ENCODE assay signal across 18 cellular contexts in genomic region chr16:88605186-88606145, GRCh38. TPM values are rescaled to one million over a fixed set of nuclear protein-coding genes. Genes with fewer than 3 reads are reported as not detected.
DNase-seq lines count a peak whose midpoint lies in the region; ATAC-seq, FAIRE-seq and TF ChIP-seq lines count a peak whose summit lies in the region.
"Had no signal": no experiment of that assay in that cellular context is flagged by ENCODE, and none has a peak within 500 bp of the region (broad histone marks: within the 10 kb centered on the region; RNA-seq: fewer than 3 reads in every experiment).

No MANE protein-coding gene starts in this region.

- FAIRE-seq in GM12891 (lab: Jason Lieb, UNC), result no peak
- FAIRE-seq: A204.1, D721Med, G401.6 had no signal

- H3K36me3 ChIP-seq in right atrium auricular region (peaks cover 52% of the 10 kb centered on the region), IMR-90 (ENCODE audit: control insufficient read depth, insufficient read depth, low read length) (peaks cover 52% of the 10 kb centered on the region), mesenchymal stem cell (ENCODE audit: control insufficient read depth in 1 of 2, insufficient read depth in 2 of 2, low read depth in 1 of 2, low read length in 2 of 2) (peaks cover 58 to 75% of the 10 kb centered on the region in 2 experiments)

- TF ChIP-seq CTCF in right atrium auricular region (IDR thresholded peaks at IDR 0.05), result no peak
- no peak for TF ChIP-seq CTCF in IMR-90 (conservative IDR thresholded peaks at IDR 0.05; ENCODE audit: low read depth, low read length)

- no TSS peak for BruUV-seq in IMR-90 (replicated peaks; lab: Mats Ljungman, UMichigan)

- H2BK15ac ChIP-seq in IMR-90 (ENCODE audit: low read depth, low read length) (no peak overlapping the region), mesenchymal stem cell (ENCODE audit: low read depth, poor library complexity, severe bottlenecking) (no peak overlapping the region)

- H3K79me1 ChIP-seq in IMR-90 (ENCODE audit: low read depth in 1 of 2, low read length in 2 of 2) (peaks cover 6 to 50% of the 10 kb centered on the region in 2 experiments; a peak in 3 of 4 replicates), mesenchymal stem cell (replicated peaks; ENCODE audit: low read length, poor library complexity, severe bottlenecking) (peaks cover 38% of the 10 kb centered on the region)

- DNase-seq in left ventricle myocardium superior, result no peak
- DNase-seq in right atrium auricular region (ENCODE audit: low spot score), result no peak
- no peak for DNase-seq in IMR-90
- no peak for DNase-seq in mesenchymal stem cell
- no peak for DNase-seq in GM12891 (ENCODE audit: insufficient read length, low spot score)
- DNase-seq: COR-L47, DMS153, DMS79 treated with DMSO at 0.1 percent for 48 hours, EL, H9 had no signal

- peaks cover 8% of the 10 kb centered on the region; the same call in 1 of the 2 replicates for H3K9me1 ChIP-seq in IMR-90 (ENCODE audit: insufficient read depth, low read length)

- CTCF ChIA-PET in IMR-90 (lab: Yijun Ruan, JAX), result no interaction called here

- POLR2A ChIA-PET in IMR-90 (lab: Charles Lee; ENCODE audit: unreplicated experiment), result no interaction called here

- H2AFZ ChIP-seq in IMR-90 (replicated peaks; ENCODE audit: low read length, poor library complexity), result no peak overlapping the region
- H2AFZ ChIP-seq in mesenchymal stem cell (ENCODE audit: low read depth, low read length), result no peak overlapping the region
- H2AFZ ChIP-seq: GM23338 had no signal

- H2BK12ac ChIP-seq in mesenchymal stem cell (ENCODE audit: low read length in 2 of 2), result no peak overlapping the region

- no peak for TF ChIP-seq RAD21 in IMR-90 (IDR thresholded peaks at IDR 0.05; ENCODE audit: low read length)

- H4K20me1 ChIP-seq in IMR-90 (ENCODE audit: insufficient read depth, low read length), result peaks cover 30% of the 10 kb centered on the region

- H3K18ac ChIP-seq in IMR-90 (ENCODE audit: low read depth, low read length), result no peak overlapping the region
- no peak overlapping the region for H3K18ac ChIP-seq in mesenchymal stem cell (ENCODE audit: low read depth in 1 of 2, low read length in 2 of 2)

- H2BK5ac ChIP-seq in IMR-90 (ENCODE audit: low read depth, low read length, poor library complexity, severe bottlenecking) (no peak overlapping the region), mesenchymal stem cell (ENCODE audit: low read depth, low read length, poor library complexity, severe bottlenecking) (no peak overlapping the region)

- H3K4me1 ChIP-seq in right atrium auricular region, result no peaks in the 10 kb centered on the region
- H3K4me1 ChIP-seq in IMR-90 (ENCODE audit: control insufficient read depth, insufficient read depth, low read length), result no peaks in the 10 kb centered on the region
- peaks cover 5% of the 10 kb centered on the region for H3K4me1 ChIP-seq in mesenchymal stem cell (ENCODE audit: control insufficient read depth, insufficient read depth, low read depth, low read length)

- H3K14ac ChIP-seq in IMR-90 (replicated peaks; ENCODE audit: low read depth, low read length) (no peak overlapping the region), mesenchymal stem cell (ENCODE audit: low read length in 2 of 2) (no peak overlapping the region)

- no peak overlapping the region for H2BK120ac ChIP-seq in IMR-90 (ENCODE audit: low read depth, low read length)
- no peak overlapping the region for H2BK120ac ChIP-seq in mesenchymal stem cell (ENCODE audit: low read depth, low read length)

- H3K9ac ChIP-seq in IMR-90 (ENCODE audit: low read depth, low read length) (no peak overlapping the region), mesenchymal stem cell (ENCODE audit: low read length) (no peak overlapping the region)

- ATAC-seq in left ventricle myocardium superior, result peak; percentile 71
- no peak for ATAC-seq in IMR-90 (ENCODE audit: low read depth)
- no peak for ATAC-seq in GM21737 (IDR thresholded peaks at IDR 0.05; ENCODE audit: unreplicated experiment)
- ATAC-seq in GM18511 (IDR thresholded peaks at IDR 0.05; ENCODE audit: unreplicated experiment), result no peak
- ATAC-seq: CD8-positive, alpha-beta T cell; GM23338 had no signal

- dilution Hi-C loops in IMR-90 (cut with HindIII; ENCODE audit: low sequenced_read_pairs, unreplicated experiment), result no loop called here

- no peak overlapping the region for H3K4me3 ChIP-seq in right atrium auricular region
- H3K4me3 ChIP-seq in IMR-90 (ENCODE audit: insufficient read depth, low read depth, low read length), result no peak overlapping the region
- H3K4me3 ChIP-seq in mesenchymal stem cell (ENCODE audit: insufficient read depth in 1 of 2, low read depth in 1 of 2, low read length in 2 of 2), result no peak overlapping the region
- H3K4me3 ChIP-seq: GM23338 had no signal

- no peak overlapping the region for H2AK5ac ChIP-seq in IMR-90 (ENCODE audit: low read depth, low read length)
- H2AK5ac ChIP-seq in mesenchymal stem cell (ENCODE audit: low read length, severe bottlenecking), result no peak overlapping the region

- H3K4me2 ChIP-seq in IMR-90 (ENCODE audit: low read depth, low read length) (no peak overlapping the region), mesenchymal stem cell (ENCODE audit: low read length, poor library complexity, severe bottlenecking) (peak overlapping the region; percentile 7)
- H3K4me2 ChIP-seq: GM23338 had no signal

- H2AK9ac ChIP-seq in IMR-90 (replicated peaks; ENCODE audit: low read depth, low read length, poor library complexity), result no peak overlapping the region

- H4K5ac ChIP-seq in IMR-90 (ENCODE audit: low read depth, low read length), result no peak overlapping the region

- H3K4ac ChIP-seq in IMR-90 (ENCODE audit: low read depth, low read length) (no peak overlapping the region), mesenchymal stem cell (ENCODE audit: low read depth in 1 of 2, low read length in 2 of 2) (no peak overlapping the region)

- H3K27me3 ChIP-seq in right atrium auricular region (no peaks in the 10 kb centered on the region), IMR-90 (ENCODE audit: control insufficient read depth, insufficient read depth, low read length) (no peaks in the 10 kb centered on the region), mesenchymal stem cell (ENCODE audit: control insufficient read depth in 1 of 2, insufficient read depth in 1 of 2, low read length in 2 of 2) (no peaks in the 10 kb centered on the region)

- no peak overlapping the region for H4K8ac ChIP-seq in IMR-90 (ENCODE audit: low read depth in 2 of 2, low read length in 2 of 2)
- H4K8ac ChIP-seq in mesenchymal stem cell (ENCODE audit: low read length), result no peak overlapping the region

- no peak overlapping the region for H3K56ac ChIP-seq in IMR-90 (ENCODE audit: extremely low read depth, insufficient read depth, low read length)

- intact Hi-C loops in left ventricle myocardium superior (cut with micrococcal nuclease), result no loop called here
- intact Hi-C loops in IMR-90 (cut with micrococcal nuclease), result no loop called here

- H3K23ac ChIP-seq in IMR-90 (ENCODE audit: low read depth, low read length) (no peak overlapping the region), mesenchymal stem cell (ENCODE audit: low read length in 2 of 2) (no peak overlapping the region)

- TF ChIP-seq POLR2A in IMR-90 (IDR thresholded peaks at IDR 0.05; ENCODE audit: low read depth, low read length) (no peak), GM12891 (IDR thresholded peaks at IDR 0.05; ENCODE audit: low read depth, low read length) (no peak)

- H3K9me3 ChIP-seq in right atrium auricular region (no peaks in the 10 kb centered on the region), IMR-90 (ENCODE audit: control insufficient read depth, insufficient read depth, low read length) (no peaks in the 10 kb centered on the region), mesenchymal stem cell (ENCODE audit: control insufficient read depth, low read length) (no peaks in the 10 kb centered on the region)

- H3K27ac ChIP-seq in right atrium auricular region (no peak overlapping the region), IMR-90 (ENCODE audit: insufficient read depth, low read length) (no peak overlapping the region), mesenchymal stem cell (ENCODE audit: low read length, poor library complexity, severe bottlenecking) (no peak overlapping the region)

- WGBS in IMR-90 (ENCODE audit: extremely low coverage in 2 of 2, insufficient read length in 1 of 2), 2 experiments, result 93% methylated on average over 6 of the region's 20 CpGs; no CpG with 5 or more reads in 1 of the 2 experiments
- 91% methylated on average over 16 of the region's 20 CpGs for WGBS in mesenchymal stem cell

- no peak overlapping the region for H2BK20ac ChIP-seq in IMR-90 (ENCODE audit: low read depth, low read length)

- H4K91ac ChIP-seq in IMR-90 (ENCODE audit: insufficient read depth, low read depth, low read length), result no peak overlapping the region
- H4K91ac ChIP-seq in mesenchymal stem cell (ENCODE audit: low read length), result peak overlapping the region; percentile 41

- in situ Hi-C loops in IMR-90 (cut with MboI; ENCODE audit: low sequenced_read_pairs), result no loop called here

RNA-seq across cellular contexts. Expression of gene IL17C, which starts 32.9 kb away (rescaled TPM):
- total RNA-seq in left ventricle myocardium superior (not detected), right atrium auricular region (not detected), IMR-90 (2012; rRNA removed) (not detected in 2 replicates)
- 0.09 TPM in 1 of 2 replicates, not detected in the other for polyA plus RNA-seq in IMR-90 (2012; rRNA removed)
- 0.12 TPM in 1 of 2 replicates, not detected in the other for polyA plus RNA-seq in IMR-90 (2012; cell fraction: cytosol; rRNA removed)
- 0.71 and 1.6 TPM in 2 replicates for polyA plus RNA-seq in IMR-90 (2012; cell fraction: nucleus; rRNA removed; ENCODE audit: low replicate concordance)
- polyA plus RNA-seq in mesenchymal stem cell (2013, experiment 1 of 2), result 0.12 TPM
- 0.11 TPM for polyA plus RNA-seq in mesenchymal stem cell (2013, experiment 2 of 2)
- 0.09 TPM for polyA plus RNA-seq in GM12891 (2012; ENCODE audit: low read depth, missing spikeins)
- polyA plus RNA-seq: CD14-positive monocyte had no signal

RNA-seq across cellular contexts. Expression of gene ZC3H18, which starts 35.3 kb away (rescaled TPM):
- total RNA-seq in left ventricle myocardium superior (23.9 TPM), right atrium auricular region (10 to 100 TPM in 1 of 2 donors, 1 to 10 TPM in 1; 7.9 to 10.0 TPM), IMR-90 (2012; rRNA removed) (3.4 and 4.2 TPM in 2 replicates)
- 21.3 and 22.7 TPM in 2 replicates for polyA plus RNA-seq in IMR-90 (2012; rRNA removed)
- 15.4 and 23.2 TPM in 2 replicates for polyA plus RNA-seq in IMR-90 (2012; cell fraction: cytosol; rRNA removed)
- polyA plus RNA-seq in IMR-90 (2012; cell fraction: nucleus; rRNA removed; ENCODE audit: low replicate concordance), result 64.2 and 65.2 TPM in 2 replicates
- 20.8 TPM for polyA plus RNA-seq in mesenchymal stem cell (2013, experiment 1 of 2)
- 19.8 TPM for polyA plus RNA-seq in mesenchymal stem cell (2013, experiment 2 of 2)
- polyA plus RNA-seq in GM12891 (2012; ENCODE audit: low read depth, missing spikeins), result 26.0 TPM

RNA-seq across cellular contexts. Expression of gene CYBA, which starts 45.4 kb away (rescaled TPM):
- 48.6 TPM for total RNA-seq in left ventricle myocardium superior
- total RNA-seq in right atrium auricular region, result 100 to 1,000 TPM in 1 of 2 donors, 10 to 100 TPM in 1; 82.0 to 132 TPM
- total RNA-seq in IMR-90 (2012; rRNA removed), result 65.6 and 90.5 TPM in 2 replicates
- 169 and 228 TPM in 2 replicates for polyA plus RNA-seq in IMR-90 (2012; rRNA removed)
- polyA plus RNA-seq in IMR-90 (2012; cell fraction: cytosol; rRNA removed), result 205 and 351 TPM in 2 replicates
- 119 and 281 TPM in 2 replicates for polyA plus RNA-seq in IMR-90 (2012; cell fraction: nucleus; rRNA removed; ENCODE audit: low replicate concordance)
- polyA plus RNA-seq in mesenchymal stem cell (2013, experiment 1 of 2), result 319 TPM
- 325 TPM for polyA plus RNA-seq in mesenchymal stem cell (2013, experiment 2 of 2)
- 416 TPM for polyA plus RNA-seq in GM12891 (2012; ENCODE audit: low read depth, missing spikeins)

RNA-seq across cellular contexts. Expression of gene MVD, which starts 57.4 kb away (rescaled TPM):
- total RNA-seq in left ventricle myocardium superior (23.9 TPM), right atrium auricular region (10 to 100 TPM; 21.5 to 23.1 TPM), IMR-90 (2012; rRNA removed) (17.2 and 18.3 TPM in 2 replicates)
- 28.4 and 33.1 TPM in 2 replicates for polyA plus RNA-seq in IMR-90 (2012; rRNA removed)
- polyA plus RNA-seq in IMR-90 (2012; cell fraction: cytosol; rRNA removed), result 28.1 and 45.4 TPM in 2 replicates
- 63.8 and 197 TPM in 2 replicates for polyA plus RNA-seq in IMR-90 (2012; cell fraction: nucleus; rRNA removed; ENCODE audit: low replicate concordance)
- polyA plus RNA-seq in mesenchymal stem cell (2013, experiment 1 of 2), result 120 TPM
- 109 TPM for polyA plus RNA-seq in mesenchymal stem cell (2013, experiment 2 of 2)
- polyA plus RNA-seq in GM12891 (2012; ENCODE audit: low read depth, missing spikeins), result 85.4 TPM
